In the genomic region with DNA sequence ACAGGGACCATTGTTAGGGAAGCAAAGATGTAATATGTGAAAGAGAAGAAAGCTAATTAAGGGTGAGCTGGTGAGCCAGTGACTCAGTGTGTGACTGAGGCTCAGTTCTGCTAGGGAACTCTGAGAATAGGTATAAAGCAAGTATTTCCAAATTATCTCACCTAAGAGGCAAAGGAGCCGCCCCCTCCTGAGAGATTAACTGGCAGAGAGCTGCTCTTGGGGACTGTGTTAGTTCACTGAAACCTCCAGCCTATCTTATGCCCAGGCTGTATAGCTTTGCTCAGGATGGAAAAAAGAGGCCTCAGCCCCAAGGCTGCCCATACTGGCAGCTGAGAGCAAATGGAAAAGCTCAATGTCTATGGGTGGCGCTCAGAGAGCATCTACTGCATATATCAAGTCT, we compare ENCODE assay signal across 1 cellular context.
TF ChIP-seq lines count a peak whose summit lies in the region.

No MANE protein-coding gene starts in this region.

TF ChIP-seq in WTC11, 78 proteins besides CTCF, POLR2A, EP300 and RAD21 (continued from another document):
- TF ChIP-seq, protein P1, sequence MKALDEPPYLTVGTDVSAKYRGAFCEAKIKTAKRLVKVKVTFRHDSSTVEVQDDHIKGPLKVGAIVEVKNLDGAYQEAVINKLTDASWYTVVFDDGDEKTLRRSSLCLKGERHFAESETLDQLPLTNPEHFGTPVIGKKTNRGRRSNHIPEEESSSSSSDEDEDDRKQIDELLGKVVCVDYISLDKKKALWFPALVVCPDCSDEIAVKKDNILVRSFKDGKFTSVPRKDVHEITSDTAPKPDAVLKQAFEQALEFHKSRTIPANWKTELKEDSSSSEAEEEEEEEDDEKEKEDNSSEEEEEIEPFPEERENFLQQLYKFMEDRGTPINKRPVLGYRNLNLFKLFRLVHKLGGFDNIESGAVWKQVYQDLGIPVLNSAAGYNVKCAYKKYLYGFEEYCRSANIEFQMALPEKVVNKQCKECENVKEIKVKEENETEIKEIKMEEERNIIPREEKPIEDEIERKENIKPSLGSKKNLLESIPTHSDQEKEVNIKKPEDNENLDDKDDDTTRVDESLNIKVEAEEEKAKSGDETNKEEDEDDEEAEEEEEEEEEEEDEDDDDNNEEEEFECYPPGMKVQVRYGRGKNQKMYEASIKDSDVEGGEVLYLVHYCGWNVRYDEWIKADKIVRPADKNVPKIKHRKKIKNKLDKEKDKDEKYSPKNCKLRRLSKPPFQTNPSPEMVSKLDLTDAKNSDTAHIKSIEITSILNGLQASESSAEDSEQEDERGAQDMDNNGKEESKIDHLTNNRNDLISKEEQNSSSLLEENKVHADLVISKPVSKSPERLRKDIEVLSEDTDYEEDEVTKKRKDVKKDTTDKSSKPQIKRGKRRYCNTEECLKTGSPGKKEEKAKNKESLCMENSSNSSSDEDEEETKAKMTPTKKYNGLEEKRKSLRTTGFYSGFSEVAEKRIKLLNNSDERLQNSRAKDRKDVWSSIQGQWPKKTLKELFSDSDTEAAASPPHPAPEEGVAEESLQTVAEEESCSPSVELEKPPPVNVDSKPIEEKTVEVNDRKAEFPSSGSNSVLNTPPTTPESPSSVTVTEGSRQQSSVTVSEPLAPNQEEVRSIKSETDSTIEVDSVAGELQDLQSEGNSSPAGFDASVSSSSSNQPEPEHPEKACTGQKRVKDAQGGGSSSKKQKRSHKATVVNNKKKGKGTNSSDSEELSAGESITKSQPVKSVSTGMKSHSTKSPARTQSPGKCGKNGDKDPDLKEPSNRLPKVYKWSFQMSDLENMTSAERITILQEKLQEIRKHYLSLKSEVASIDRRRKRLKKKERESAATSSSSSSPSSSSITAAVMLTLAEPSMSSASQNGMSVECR (CRISPR knock-in tag; IDR thresholded peaks at IDR 0.05; ENCODE audit: borderline replicate concordance) = no peak
- TF ChIP-seq, protein P2, sequence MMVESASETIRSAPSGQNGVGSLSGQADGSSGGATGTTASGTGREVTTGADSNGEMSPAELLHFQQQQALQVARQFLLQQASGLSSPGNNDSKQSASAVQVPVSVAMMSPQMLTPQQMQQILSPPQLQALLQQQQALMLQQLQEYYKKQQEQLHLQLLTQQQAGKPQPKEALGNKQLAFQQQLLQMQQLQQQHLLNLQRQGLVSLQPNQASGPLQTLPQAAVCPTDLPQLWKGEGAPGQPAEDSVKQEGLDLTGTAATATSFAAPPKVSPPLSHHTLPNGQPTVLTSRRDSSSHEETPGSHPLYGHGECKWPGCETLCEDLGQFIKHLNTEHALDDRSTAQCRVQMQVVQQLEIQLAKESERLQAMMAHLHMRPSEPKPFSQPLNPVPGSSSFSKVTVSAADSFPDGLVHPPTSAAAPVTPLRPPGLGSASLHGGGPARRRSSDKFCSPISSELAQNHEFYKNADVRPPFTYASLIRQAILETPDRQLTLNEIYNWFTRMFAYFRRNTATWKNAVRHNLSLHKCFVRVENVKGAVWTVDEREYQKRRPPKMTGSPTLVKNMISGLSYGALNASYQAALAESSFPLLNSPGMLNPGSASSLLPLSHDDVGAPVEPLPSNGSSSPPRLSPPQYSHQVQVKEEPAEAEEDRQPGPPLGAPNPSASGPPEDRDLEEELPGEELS (CRISPR knock-in tag; IDR thresholded peaks at IDR 0.05) = no peak
- no peak for TF ChIP-seq ZNF532 (CRISPR knock-in tag; IDR thresholded peaks at IDR 0.05; ENCODE audit: borderline replicate concordance)
- no peak for TF ChIP-seq ZNF232 (CRISPR knock-in tag; IDR thresholded peaks at IDR 0.05)
- no peak for TF ChIP-seq ETV6 (CRISPR knock-in tag; IDR thresholded peaks at IDR 0.05)
- TF ChIP-seq CREM (CRISPR knock-in tag; IDR thresholded peaks at IDR 0.05) = no peak
- TF ChIP-seq TEAD1 (CRISPR knock-in tag; IDR thresholded peaks at IDR 0.05) = no peak
- TF ChIP-seq MYBL2 (CRISPR knock-in tag; IDR thresholded peaks at IDR 0.05) = no peak
- TF ChIP-seq JAZF1 (CRISPR knock-in tag; IDR thresholded peaks at IDR 0.05) = no peak
- no peak for TF ChIP-seq IRF1 (CRISPR knock-in tag; IDR thresholded peaks at IDR 0.05)
